ENCODE assay signal across 21 cellular contexts in the genomic region with DNA sequence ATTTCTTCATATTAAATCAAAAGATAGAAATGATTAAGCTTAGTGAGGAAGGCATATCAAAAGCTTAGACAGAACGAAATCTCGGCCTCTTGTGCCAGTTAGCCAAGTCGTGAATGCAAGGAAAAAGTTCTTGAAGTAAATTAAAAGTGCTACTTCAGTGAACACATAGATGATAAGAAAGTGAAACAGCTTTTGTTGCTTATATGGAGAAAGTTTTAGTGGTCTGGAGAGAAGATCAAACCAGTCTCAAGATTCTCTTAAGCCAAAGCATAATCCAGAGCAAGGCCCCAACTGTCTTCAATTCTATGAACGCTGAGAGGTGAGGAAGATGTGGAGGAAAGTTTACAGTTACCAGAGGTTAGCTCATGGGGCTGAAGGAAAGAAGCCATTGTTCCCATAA.
"Had no signal": no experiment of that assay in that cellular context is flagged by ENCODE, and none has a peak within 500 bp of the region (broad histone marks: within the 10 kb centered on the region; RNA-seq: fewer than 3 reads in every experiment).

No MANE protein-coding gene starts in this region.

- H3K27me3 Mint-ChIP-seq: naive thymus-derived CD4-positive, alpha-beta T cell had no signal

- H3K36me3 Mint-ChIP-seq: immature natural killer cell; mesothelial cell of epicardium; naive thymus-derived CD4-positive, alpha-beta T cell had no signal

- H3K27ac Mint-ChIP-seq: immature natural killer cell; mesothelial cell of epicardium; naive thymus-derived CD4-positive, alpha-beta T cell had no signal

- ATAC-seq: foreskin keratinocyte; gastroesophageal sphincter; heart left ventricle; left colon; left lobe of liver; left ventricle myocardium superior; lower lobe of right lung; naive thymus-derived CD4-positive, alpha-beta T cell had no signal

- H3K27me3 ChIP-seq: dorsolateral prefrontal cortex, esophagus muscularis mucosa, foreskin keratinocyte, gastroesophageal sphincter, heart left ventricle, hepatocyte had no signal

- H3K4me1 ChIP-seq: foreskin keratinocyte, lower lobe of right lung had no signal

- H3K27ac ChIP-seq: coronary artery, dorsolateral prefrontal cortex, esophagus muscularis mucosa, foreskin keratinocyte, gastroesophageal sphincter, heart left ventricle, hepatocyte, lower lobe of right lung had no signal

- H3K4me3 Mint-ChIP-seq: immature natural killer cell; mesothelial cell of epicardium; naive thymus-derived CD4-positive, alpha-beta T cell had no signal

- H3K4me1 Mint-ChIP-seq: immature natural killer cell; naive thymus-derived CD4-positive, alpha-beta T cell had no signal

- DNase-seq: dermis blood vessel endothelial cell; dorsolateral prefrontal cortex; effector CD4-positive, alpha-beta T cell; effector memory CD4-positive, alpha-beta T cell; foreskin keratinocyte; heart left ventricle; hypothalamus; immature natural killer cell; islet precursor cell; kidney glomerular epithelial cell; left colon; left ventricle myocardium superior; lower lobe of right lung; mesenchymal stem cell; naive thymus-derived CD4-positive, alpha-beta T cell had no signal

- H3K36me3 ChIP-seq: esophagus muscularis mucosa, gastroesophageal sphincter, heart left ventricle, lower lobe of right lung had no signal

- H3K9me3 Mint-ChIP-seq: mesothelial cell of epicardium had no signal

- H3K4me3 ChIP-seq: coronary artery, dorsolateral prefrontal cortex, esophagus muscularis mucosa, gastroesophageal sphincter, heart left ventricle, hepatocyte, lower lobe of right lung had no signal

- H3K9me3 ChIP-seq: esophagus muscularis mucosa, gastroesophageal sphincter, heart left ventricle, lower lobe of right lung had no signal
